1 cellular context compared by ENCODE assay signal in genomic region chr10:43394868-43395267, GRCh38.
TF ChIP-seq lines count a peak whose summit lies in the region.

No MANE protein-coding gene starts in this region.

TF ChIP-seq in HepG2, 621 proteins besides CTCF, POLR2A, EP300 and RAD21:
- 0 out of 2 replicates have a peak, but pooled peaks have one; percentile 6 for TF ChIP-seq SAP130 (CRISPR knock-in tag; IDR thresholded peaks at IDR 0.05; ENCODE audit: low read depth)
- TF ChIP-seq ZNF83 (CRISPR knock-in tag; IDR thresholded peaks at IDR 0.05; ENCODE audit: borderline replicate concordance) = no peak
